ENCODE assay signal across 2 cellular contexts in genomic region chr14:96351986-96352385, GRCh38.
A peak's percentile ranks its signal among the peaks of the same experiment; 100 is the strongest.
TF ChIP-seq lines count a peak whose summit lies in the region.

No MANE protein-coding gene starts in this region.

TF ChIP-seq in IMR-90, 13 proteins besides CTCF, POLR2A, EP300 and RAD21:
- no peak for TF ChIP-seq MAFK (IDR thresholded peaks at IDR 0.05; ENCODE audit: low read depth, low read length)
- TF ChIP-seq SMC3 (IDR thresholded peaks at IDR 0.05; ENCODE audit: low read depth, low read length), result no peak
- TF ChIP-seq BHLHE40 (IDR thresholded peaks at IDR 0.05; ENCODE audit: low read depth, low read length), result no peak
- TF ChIP-seq MXI1 (IDR thresholded peaks at IDR 0.05; ENCODE audit: borderline replicate concordance, low read depth, low read length), result no peak
- TF ChIP-seq CHD1 (IDR thresholded peaks at IDR 0.05; ENCODE audit: low read depth, low read length), result no peak
- TF ChIP-seq ELK1 (IDR thresholded peaks at IDR 0.05; ENCODE audit: borderline replicate concordance, low read depth, low read length), result no peak
- no peak for TF ChIP-seq RCOR1 (IDR thresholded peaks at IDR 0.05; ENCODE audit: insufficient replicate concordance, low read length)
- no peak for TF ChIP-seq RFX5 (IDR thresholded peaks at IDR 0.05; ENCODE audit: low read depth, low read length)
- TF ChIP-seq MAZ (IDR thresholded peaks at IDR 0.05; ENCODE audit: borderline replicate concordance, low read depth, low read length), result no peak
- no peak for TF ChIP-seq CEBPB (IDR thresholded peaks at IDR 0.05; ENCODE audit: low read depth, low read length)
- no peak for TF ChIP-seq FOS (IDR thresholded peaks at IDR 0.05; ENCODE audit: low read depth, low read length)
- TF ChIP-seq, protein P1, sequence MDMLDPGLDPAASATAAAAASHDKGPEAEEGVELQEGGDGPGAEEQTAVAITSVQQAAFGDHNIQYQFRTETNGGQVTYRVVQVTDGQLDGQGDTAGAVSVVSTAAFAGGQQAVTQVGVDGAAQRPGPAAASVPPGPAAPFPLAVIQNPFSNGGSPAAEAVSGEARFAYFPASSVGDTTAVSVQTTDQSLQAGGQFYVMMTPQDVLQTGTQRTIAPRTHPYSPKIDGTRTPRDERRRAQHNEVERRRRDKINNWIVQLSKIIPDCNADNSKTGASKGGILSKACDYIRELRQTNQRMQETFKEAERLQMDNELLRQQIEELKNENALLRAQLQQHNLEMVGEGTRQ (IDR thresholded peaks at IDR 0.05; ENCODE audit: low read depth, low read length), result no peak
- no peak for TF ChIP-seq NFE2L2 (IDR thresholded peaks at IDR 0.05; ENCODE audit: low read depth, low read length)

TF ChIP-seq in K562, 482 proteins besides CTCF, POLR2A, EP300 and RAD21:
- TF ChIP-seq, protein P2, sequence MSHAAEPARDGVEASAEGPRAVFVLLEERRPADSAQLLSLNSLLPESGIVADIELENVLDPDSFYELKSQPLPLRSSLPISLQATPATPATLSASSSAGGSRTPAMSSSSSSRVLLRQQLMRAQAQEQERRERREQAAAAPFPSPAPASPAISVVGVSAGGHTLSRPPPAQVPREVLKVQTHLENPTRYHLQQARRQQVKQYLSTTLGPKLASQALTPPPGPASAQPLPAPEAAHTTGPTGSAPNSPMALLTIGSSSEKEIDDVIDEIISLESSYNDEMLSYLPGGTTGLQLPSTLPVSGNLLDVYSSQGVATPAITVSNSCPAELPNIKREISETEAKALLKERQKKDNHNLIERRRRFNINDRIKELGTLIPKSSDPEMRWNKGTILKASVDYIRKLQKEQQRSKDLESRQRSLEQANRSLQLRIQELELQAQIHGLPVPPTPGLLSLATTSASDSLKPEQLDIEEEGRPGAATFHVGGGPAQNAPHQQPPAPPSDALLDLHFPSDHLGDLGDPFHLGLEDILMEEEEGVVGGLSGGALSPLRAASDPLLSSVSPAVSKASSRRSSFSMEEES (CRISPR knock-in tag; IDR thresholded peaks at IDR 0.05), result no peak
- TF ChIP-seq RFX1 (IDR thresholded peaks at IDR 0.05), result 0 out of 2 replicates have a peak, but pooled peaks have one; percentile 10
